8 cellular contexts compared by ENCODE assay signal in the genomic region with DNA sequence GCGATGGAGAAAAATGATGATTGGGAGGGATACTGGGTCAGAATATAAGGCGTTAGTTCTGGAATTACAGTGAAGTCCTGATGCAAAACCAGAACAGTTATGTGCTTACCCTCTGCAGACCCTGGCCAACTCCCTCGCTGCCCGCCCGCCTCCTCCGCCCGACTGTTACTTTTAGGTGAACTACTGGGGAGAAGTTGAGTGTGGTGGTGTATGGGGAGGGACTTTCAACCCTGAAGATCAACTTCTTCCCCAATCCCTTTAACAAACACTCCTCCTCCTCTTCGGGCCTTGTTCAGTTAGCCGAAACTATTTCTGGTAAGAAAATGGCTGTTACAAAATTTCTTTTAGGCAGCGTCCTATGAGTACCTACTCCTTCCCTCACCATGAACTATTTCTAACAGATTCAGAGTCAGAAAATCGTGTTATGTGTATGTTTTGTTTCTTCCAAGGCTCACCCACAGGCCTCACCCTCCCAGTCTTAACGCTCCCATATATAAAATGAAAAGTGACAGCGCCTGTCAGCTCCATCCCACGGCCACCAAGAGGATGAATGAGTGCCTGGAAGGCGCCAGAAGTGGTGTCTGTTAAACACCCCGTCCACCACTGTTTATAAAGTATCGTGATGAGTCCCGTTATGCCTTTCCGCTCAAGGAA. TPM values are rescaled to one million over a fixed set of nuclear protein-coding genes. Genes with fewer than 3 reads are reported as not detected.
A peak's percentile ranks its signal among the peaks of the same experiment; 100 is the strongest.
DNase-seq lines count a peak whose midpoint lies in the region; ATAC-seq, FAIRE-seq and TF ChIP-seq lines count a peak whose summit lies in the region.

No MANE protein-coding gene starts in this region.

- peak in 1 of 2 donors; percentile 27 for ATAC-seq in natural killer cell treated with Interleukin-12 subunit alpha and Interleukin-12 subunit beta and Interleukin-15 and Interleukin-18, amount 100 ng/mL, for 72 hours
- ATAC-seq in HG03108 (IDR thresholded peaks at IDR 0.05; ENCODE audit: unreplicated experiment), result no peak

- peak overlapping the region; percentile 12 for H3K56ac ChIP-seq in H1 (replicated peaks; ENCODE audit: insufficient read length, low read depth, low read length)

- no peak for FAIRE-seq in H1 (lab: Jason Lieb, UNC)

- no peak for TF ChIP-seq CTCF in Peyer's patch (IDR thresholded peaks at IDR 0.05)
- TF ChIP-seq CTCF in H1 (IDR thresholded peaks at IDR 0.05; ENCODE audit: control extremely low read depth in 1 of 3, insufficient read depth in 1 of 3, low read depth in 1 of 3, low read length in 3 of 3), result no peak

- in situ Hi-C loops in GM23248 (cut with MboI), result no loop called here

- no peak overlapping the region for H2AK5ac ChIP-seq in H1 (ENCODE audit: low read depth, low read length)

- H3K9me3 Mint-ChIP-seq in CD4-positive, alpha-beta memory T cell, result no peaks in the 10 kb centered on the region
- H3K9me3 Mint-ChIP-seq in natural killer cell treated with Interleukin-12 subunit alpha and Interleukin-12 subunit beta and Interleukin-15 and Interleukin-18, amount 100 ng/mL, for 72 hours, result no peaks in the 10 kb centered on the region

- peak overlapping the region; percentile 97 to 100 (median 98) for H3K4me3 Mint-ChIP-seq in CD4-positive, alpha-beta memory T cell
- peak overlapping the region; percentile 91 for H3K4me3 Mint-ChIP-seq in natural killer cell treated with Interleukin-12 subunit alpha and Interleukin-12 subunit beta and Interleukin-15 and Interleukin-18, amount 100 ng/mL, for 72 hours

- no peak overlapping the region for H2BK20ac ChIP-seq in H1 (ENCODE audit: low read length)

- intact Hi-C loops in CD4-positive, alpha-beta memory T cell (cut with micrococcal nuclease), result loop anchor here (10.0 kb wide), 1 partner anchor 1356 kb away; no protein-coding TSS in a partner anchor

- POLR2A ChIA-PET in CD4-positive, alpha-beta memory T cell (lab: Charles Lee; ENCODE audit: partially characterized antibody), result interaction anchor here (0.9 to 4.5 kb wide), 23 partner anchors 8 to 330 kb away, joined by 3 to 81 read pairs (median 7); partner anchors contain the start of genes GEMIN2, PNN, SEC23A and TRAPPC6B
- POLR2A ChIA-PET in H1 (lab: Charles Lee; ENCODE audit: partially characterized antibody), result interaction anchor here (0.6 to 3.1 kb wide), 11 partner anchors 9 to 328 kb away, joined by 3 to 24 read pairs (median 8); partner anchors contain the start of genes SEC23A and TRAPPC6B

- 0 out of 2 replicates have a peak, but pooled peaks cover 15% of the 10 kb centered on the region for H3F3A ChIP-seq in GM23248 (ENCODE audit: insufficient read depth)

- H3K9me2 ChIP-seq in GM23248 (ENCODE audit: insufficient read depth), result no peaks in the 10 kb centered on the region

- H3K27ac ChIP-seq in CD4-positive, alpha-beta memory T cell (ENCODE audit: low read depth, low read length), result peak overlapping the region; percentile 91
- H3K27ac ChIP-seq in GM23248, result peak overlapping the region; percentile 100
- H3K27ac ChIP-seq in Peyer's patch, result peak overlapping the region; percentile 95 to 100 (median 99)
- H3K27ac ChIP-seq in H1 (ENCODE audit: low read depth, low read length), result no peak overlapping the region

- H3K9ac ChIP-seq in GM23248, result peak overlapping the region; percentile 98
- H3K9ac ChIP-seq in H1 (replicated peaks in 1 of 4; ENCODE audit: extremely low read depth in 1 of 4, low read depth in 3 of 4, low read length in 3 of 4), result peak overlapping the region in 2 of 4 experiments; percentile 71 to 100; a peak in 4 of 7 replicates

- no peak overlapping the region for H3K14ac ChIP-seq in H1 (ENCODE audit: insufficient read length)

- peak overlapping the region; percentile 92 to 100 (median 97) for H3K27ac Mint-ChIP-seq in CD4-positive, alpha-beta memory T cell
- peak overlapping the region; percentile 97 to 100 for H3K27ac Mint-ChIP-seq in natural killer cell treated with Interleukin-12 subunit alpha and Interleukin-12 subunit beta and Interleukin-15 and Interleukin-18, amount 100 ng/mL, for 72 hours

- H3K36me3 Mint-ChIP-seq in CD4-positive, alpha-beta memory T cell, result peaks cover 0 to 22% of the 10 kb centered on the region in 2 donors
- no peaks in the 10 kb centered on the region for H3K36me3 Mint-ChIP-seq in natural killer cell treated with Interleukin-12 subunit alpha and Interleukin-12 subunit beta and Interleukin-15 and Interleukin-18, amount 100 ng/mL, for 72 hours

- H3K27me3 Mint-ChIP-seq in CD4-positive, alpha-beta memory T cell, result peaks cover 0 to 2% of the 10 kb centered on the region in 2 donors
- no peaks in the 10 kb centered on the region for H3K27me3 Mint-ChIP-seq in natural killer cell treated with Interleukin-12 subunit alpha and Interleukin-12 subunit beta and Interleukin-15 and Interleukin-18, amount 100 ng/mL, for 72 hours

- no peak overlapping the region for H4K8ac ChIP-seq in H1 (ENCODE audit: extremely low read depth, insufficient read depth, low read length)

- no peak overlapping the region; the same call in 1 of the 2 replicates for H2BK5ac ChIP-seq in H1 (ENCODE audit: low read depth, low read length)

- H3K36me3 ChIP-seq in CD4-positive, alpha-beta memory T cell (ENCODE audit: insufficient read depth, low read length), result no peaks in the 10 kb centered on the region
- H3K36me3 ChIP-seq in GM23248 (ENCODE audit: low read depth) (no peaks in the 10 kb centered on the region), Peyer's patch (no peaks in the 10 kb centered on the region), H1 (ENCODE audit: control insufficient read depth in 2 of 4, insufficient read depth in 4 of 4, low read length in 3 of 4) (no peaks in the 10 kb centered on the region)

- WGBS in GM23248 (ENCODE audit: low coverage in 1 of 2, low lambda C conversion rate in 2 of 2, missing lambda C conversion rate in 2 of 2), 2 experiments, result 2% methylated on average over 19 of the region's 19 CpGs
- WGBS in H1 (ENCODE audit: extremely low coverage in 1 of 2, insufficient coverage in 1 of 2, insufficient read length in 1 of 2, insufficient replicate concordance in 2 of 2, low coverage in 1 of 2, low lambda C conversion rate in 2 of 2, missing lambda C conversion rate in 1 of 2), 2 experiments, result 35 to 100% methylated on average over 2 to 19 of the region's 19 CpGs

- H3K79me1 ChIP-seq in H1 (ENCODE audit: low read depth, low read length), result no peaks in the 10 kb centered on the region; the same call in 1 of the 2 replicates

- no peaks in the 10 kb centered on the region for H3K27me3 ChIP-seq in CD4-positive, alpha-beta memory T cell (ENCODE audit: insufficient read depth, low read length)
- no peaks in the 10 kb centered on the region for H3K27me3 ChIP-seq in GM23248 (replicated peaks; ENCODE audit: insufficient read depth)
- H3K27me3 ChIP-seq in Peyer's patch, result no peaks in the 10 kb centered on the region
- no peaks in the 10 kb centered on the region for H3K27me3 ChIP-seq in H1 (replicated peaks in 1 of 4; ENCODE audit: control insufficient read depth in 3 of 4, extremely low read depth in 1 of 4, insufficient read depth in 3 of 4, low read length in 3 of 4)

- H4K91ac ChIP-seq in H1 (replicated peaks; ENCODE audit: insufficient read length, low read length), result no peak overlapping the region

- H3K4me1 Mint-ChIP-seq in CD4-positive, alpha-beta memory T cell, result peaks cover 43 to 68% (median 49%) of the 10 kb centered on the region in 4 donors
- H3K4me1 Mint-ChIP-seq in natural killer cell treated with Interleukin-12 subunit alpha and Interleukin-12 subunit beta and Interleukin-15 and Interleukin-18, amount 100 ng/mL, for 72 hours (ENCODE audit: low read depth in 2 of 2), result peaks cover 41 to 43% of the 10 kb centered on the region in 2 donors

- no peak for TF ChIP-seq EP300 in H1 (IDR thresholded peaks at IDR 0.05; ENCODE audit: borderline replicate concordance in 1 of 2, low read depth in 2 of 2, low read length in 2 of 2)

- H3K9me3 ChIP-seq in CD4-positive, alpha-beta memory T cell (ENCODE audit: control insufficient read depth in 1 of 2, low read length in 2 of 2), result no peaks in the 10 kb centered on the region
- H3K9me3 ChIP-seq in GM23248 (ENCODE audit: low read depth) (no peaks in the 10 kb centered on the region), Peyer's patch (no peaks in the 10 kb centered on the region), H1 (ENCODE audit: insufficient read depth in 2 of 2, low read depth in 1 of 2, low read length in 1 of 2) (no peaks in the 10 kb centered on the region)

- TF ChIP-seq RAD21 in H1 (IDR thresholded peaks at IDR 0.05 in 1 of 2, conservative IDR thresholded peaks at IDR 0.05 in 1 of 2; ENCODE audit: low read depth in 2 of 2, low read length in 2 of 2), result no peak

- CTCF ChIA-PET in CD4-positive, alpha-beta memory T cell (lab: Charles Lee; ENCODE audit: partially characterized antibody), result interaction anchor here (1.0 to 1.2 kb wide), 4 partner anchors 47 to 328 kb away, joined by 3 to 4 read pairs (median 4); partner anchors contain the start of genes SEC23A and TRAPPC6B
- CTCF ChIA-PET in H1 (lab: Charles Lee; ENCODE audit: partially characterized antibody), result interaction anchor here (0.9 to 1.1 kb wide), 2 partner anchors 12 to 14 kb away, joined by 3 to 4 read pairs; no protein-coding TSS in a partner anchor

- H3K4me1 ChIP-seq in CD4-positive, alpha-beta memory T cell (ENCODE audit: insufficient read depth, low read length), result peaks cover 59% of the 10 kb centered on the region
- H3K4me1 ChIP-seq in GM23248 (ENCODE audit: insufficient read depth) (peaks cover 28% of the 10 kb centered on the region), Peyer's patch (peaks cover 0 to 44% (median 12%) of the 10 kb centered on the region in 4 donors), H1 (replicated peaks in 1 of 4; ENCODE audit: control insufficient read depth in 3 of 4, insufficient read depth in 4 of 4, low read length in 3 of 4) (peaks cover 0 to 3% (median 0%) of the 10 kb centered on the region in 4 experiments; a peak in 2 of 7 replicates)

- no peak overlapping the region for H3K23ac ChIP-seq in H1 (ENCODE audit: insufficient read length)

- H3K79me2 ChIP-seq in GM23248 (ENCODE audit: insufficient read depth) (peaks cover 56% of the 10 kb centered on the region), H1 (ENCODE audit: control insufficient read depth in 1 of 2, insufficient read depth in 2 of 2, low read length in 2 of 2) (peaks cover 0 to 38% of the 10 kb centered on the region in 2 experiments; a peak in 3 of 4 replicates)

- DNase-seq in CD4-positive, alpha-beta memory T cell, result no peak
- DNase-seq in GM23248 (peak; percentile 62), Peyer's patch (no peak), H1 (ENCODE audit: low read depth in 1 of 2, low spot score in 2 of 2) (no peak), NCI-H510A treated with DMSO at 0.1 percent for 48 hours (lab: John Stamatoyannopoulos, UW) (no peak), SKM-1 treated with dmso at 0.1 percent for 144 hours (lab: John Stamatoyannopoulos, UW; ENCODE audit: unreplicated experiment) (no peak)
- DNase-seq in natural killer cell treated with Interleukin-12 subunit alpha and Interleukin-12 subunit beta and Interleukin-15 and Interleukin-18, amount 100 ng/mL, for 72 hours (ENCODE audit: low spot score), result no peak

- H3K4me2 ChIP-seq in GM23248 (ENCODE audit: unreplicated experiment) (peak overlapping the region; percentile 95), H1 (ENCODE audit: insufficient read depth in 1 of 2, low read depth in 2 of 2, low read length in 2 of 2) (peak overlapping the region; percentile 92 to 100)

- H4K20me1 ChIP-seq in GM23248 (ENCODE audit: insufficient read depth) (no peaks in the 10 kb centered on the region), H1 (replicated peaks in 1 of 2; ENCODE audit: control insufficient read depth in 1 of 2, insufficient read depth in 2 of 2, low read length in 2 of 2) (peaks cover 3 to 16% of the 10 kb centered on the region in 2 experiments)

- no peak overlapping the region for H2BK15ac ChIP-seq in H1 (ENCODE audit: low read length)

- H3K23me2 ChIP-seq in H1 (ENCODE audit: low read depth, low read length), result peaks cover 3% of the 10 kb centered on the region; the same call in 1 of the 2 replicates

- TF ChIP-seq POLR2A in Peyer's patch (IDR thresholded peaks at IDR 0.05) (no peak), H1 (IDR thresholded peaks at IDR 0.05; ENCODE audit: control extremely low read depth in 1 of 2, low read depth in 2 of 2, low read length in 2 of 2) (no peak)

- peak overlapping the region; percentile 88 to 94 for H3K4me3 ChIP-seq in CD4-positive, alpha-beta memory T cell (ENCODE audit: low read length in 2 of 2)
- peak overlapping the region; percentile 88 for H3K4me3 ChIP-seq in GM23248
- H3K4me3 ChIP-seq in Peyer's patch, result peak overlapping the region; percentile 95 to 100 (median 98)
- H3K4me3 ChIP-seq in H1 (ENCODE audit: extremely low read depth in 1 of 4, insufficient read depth in 2 of 4, low read depth in 3 of 4, low read length in 4 of 4), result peak overlapping the region; percentile 64 to 98 (median 94)

- H3K18ac ChIP-seq in H1 (ENCODE audit: extremely low read depth, low read length), result no peak overlapping the region

- no peak overlapping the region for H3K4ac ChIP-seq in H1 (replicated peaks; ENCODE audit: insufficient read length, low read depth, low read length)

- H2AFZ ChIP-seq in GM23248 (peak overlapping the region; percentile 90), H1 (ENCODE audit: low read length) (no peak overlapping the region)

- H2BK120ac ChIP-seq in H1 (replicated peaks; ENCODE audit: low read depth, low read length), result no peak overlapping the region

- no peak overlapping the region for H2BK12ac ChIP-seq in H1 (ENCODE audit: low read depth, low read length)

- no peak overlapping the region for H4K5ac ChIP-seq in H1 (ENCODE audit: insufficient read length, low read depth, low read length)

RNA-seq across cellular contexts. Expression of gene FBXO33, which starts 1.3 kb away (rescaled TPM):
- 10 to 100 TPM; 18.0 to 21.5 TPM for total RNA-seq in CD4-positive, alpha-beta memory T cell
- polyA plus RNA-seq in CD4-positive, alpha-beta memory T cell, result 10 to 100 TPM; 15.0 to 19.4 TPM
- total RNA-seq in GM23248 (2014; rRNA removed; shearing (Covaris generic)), result 21.4 and 22.1 TPM in 2 replicates
- polyA plus RNA-seq in GM23248 (2016; fragmentation: Nextera tagmentation; extraction: Ambion mirVana), result 9.0 and 9.5 TPM in 2 replicates
- total RNA-seq in Peyer's patch, result 10 to 100 TPM in 2 of 4 donors, 1 to 10 TPM in 2; 6.2 to 15.8 (median 8.5) TPM
- total RNA-seq in H1 (2021; fragmentation: NEBNext Ultra II Directional; extraction: Animal tissue kit (Norgen Biotek cat#: 25700)), result 10.8 and 11.5 TPM in 2 replicates
- polyA plus RNA-seq in H1 (2011; rRNA removed), result 3.4 and 4.7 TPM in 2 replicates
- 5.5 TPM for polyA plus RNA-seq in H1 (2011; cell fraction: cytosol; rRNA removed)
- 4.8 TPM for polyA plus RNA-seq in H1 (2011; cell fraction: nucleus; rRNA removed)
- 5.2 to 8.1 TPM (median 5.9 TPM) in 4 replicates for polyA plus RNA-seq in H1 (2012, experiment 1 of 2)
- polyA plus RNA-seq in H1 (2012, experiment 2 of 2), result 2.8 TPM
- 8.6 TPM for polyA plus RNA-seq in H1 (2013, experiment 1 of 2)
- 8.2 TPM for polyA plus RNA-seq in H1 (2013, experiment 2 of 2)
- 7.5 and 8.5 TPM in 2 replicates for polyA minus RNA-seq in H1 (2011; rRNA and poly(A)+ RNA removed)
- polyA minus RNA-seq in H1 (2011; cell fraction: cytosol; rRNA and poly(A)+ RNA removed), result 8.1 TPM
- polyA minus RNA-seq in H1 (2011; cell fraction: nucleus; rRNA and poly(A)+ RNA removed), result 10.3 TPM
- 10 to 100 TPM; 16.3 to 17.9 TPM for total RNA-seq in natural killer cell treated with Interleukin-12 subunit alpha and Interleukin-12 subunit beta and Interleukin-15 and Interleukin-18, amount 100 ng/mL, for 72 hours
